In genomic region chr7:18844735-18845134, GRCh38 we compare ENCODE assay signal across 17 cellular contexts.
DNase-seq lines count a peak whose midpoint lies in the region; ATAC-seq lines count a peak whose summit lies in the region.
"Had no signal": no experiment of that assay in that cellular context is flagged by ENCODE, and none has a peak within 500 bp of the region (broad histone marks: within the 10 kb centered on the region; RNA-seq: fewer than 3 reads in every experiment).

No MANE protein-coding gene starts in this region.

- no peaks in the 10 kb centered on the region for H3K36me3 Mint-ChIP-seq in stimulated activated effector memory CD8-positive, alpha-beta T cell treated with anti-CD3 and anti-CD28 coated beads, Interleukin-12 subunit alpha, Interleukin-12 subunit beta, amount 100 ng/mL, for 72 hours
- H3K36me3 Mint-ChIP-seq: CD8-positive, alpha-beta memory T cell had no signal

- DNase-seq in activated CD4-positive, CD25-positive, alpha-beta regulatory T cell (lab: John Stamatoyannopoulos, UW): no peak
- peak; percentile 19 for DNase-seq in dermis blood vessel endothelial cell
- no peak for DNase-seq in stimulated activated effector memory CD8-positive, alpha-beta T cell treated with anti-CD3 and anti-CD28 coated beads, Interleukin-12 subunit alpha, Interleukin-12 subunit beta, amount 100 ng/mL, for 72 hours (ENCODE audit: low spot score in 2 of 2)
- DNase-seq: 8988T; AML-193; Caco-2; CD8-positive, alpha-beta memory T cell; DND-41; GDM1; GOT3; H9 had no signal

- H3K4me3 Mint-ChIP-seq in stimulated activated effector memory CD8-positive, alpha-beta T cell treated with anti-CD3 and anti-CD28 coated beads, Interleukin-12 subunit alpha, Interleukin-12 subunit beta, amount 100 ng/mL, for 72 hours: no peak overlapping the region
- H3K4me3 Mint-ChIP-seq: CD8-positive, alpha-beta memory T cell; H9 had no signal

- no peaks in the 10 kb centered on the region for H3K9me3 Mint-ChIP-seq in stimulated activated effector memory CD8-positive, alpha-beta T cell treated with anti-CD3 and anti-CD28 coated beads, Interleukin-12 subunit alpha, Interleukin-12 subunit beta, amount 100 ng/mL, for 72 hours
- H3K9me3 Mint-ChIP-seq: H9 had no signal

- no peaks in the 10 kb centered on the region for H3K4me1 Mint-ChIP-seq in stimulated activated effector memory CD8-positive, alpha-beta T cell treated with anti-CD3 and anti-CD28 coated beads, Interleukin-12 subunit alpha, Interleukin-12 subunit beta, amount 100 ng/mL, for 72 hours
- H3K4me1 Mint-ChIP-seq: CD8-positive, alpha-beta memory T cell had no signal

- H3K27ac Mint-ChIP-seq in stimulated activated effector memory CD8-positive, alpha-beta T cell treated with anti-CD3 and anti-CD28 coated beads, Interleukin-12 subunit alpha, Interleukin-12 subunit beta, amount 100 ng/mL, for 72 hours: peak overlapping the region; percentile 44
- H3K27ac Mint-ChIP-seq: CD8-positive, alpha-beta memory T cell; H9 had no signal

- peak; percentile 56 to 69 for ATAC-seq in activated CD4-positive, CD25-positive, alpha-beta regulatory T cell treated with anti-CD3 and anti-CD28 coated beads, Interleukin-2, amount 50 U/mL, for 24 hours
- ATAC-seq in HG02852 (IDR thresholded peaks at IDR 0.05; ENCODE audit: unreplicated experiment) (peak; percentile 45), GM19463 (IDR thresholded peaks at IDR 0.05; ENCODE audit: unreplicated experiment) (no peak), HG03025 (IDR thresholded peaks at IDR 0.05; ENCODE audit: low FRiP score, unreplicated experiment) (no peak), GM18511 (IDR thresholded peaks at IDR 0.05; ENCODE audit: unreplicated experiment) (no peak)
- peak; percentile 93 for ATAC-seq in stimulated activated effector memory CD8-positive, alpha-beta T cell treated with anti-CD3 and anti-CD28 coated beads, Interleukin-12 subunit alpha, Interleukin-12 subunit beta, amount 100 ng/mL, for 72 hours
- ATAC-seq: K562 had no signal

Comparison
In these comparisons a context has a peak if more than half of its experiments do, and no peak if none do; other contexts are left out.
1. ATAC-seq: peak in activated CD4-positive, CD25-positive, alpha-beta regulatory T cell treated with anti-CD3 and anti-CD28 coated beads, Interleukin-2, amount 50 U/mL, for 24 hours (2 of 2), HG02852 (single experiment) and stimulated activated effector memory CD8-positive, alpha-beta T cell treated with anti-CD3 and anti-CD28 coated beads, Interleukin-12 subunit alpha, Interleukin-12 subunit beta, amount 100 ng/mL, for 72 hours (single experiment); none in GM19463 (single experiment), HG03025 (single experiment) and GM18511 (single experiment).